Comparison of ENCODE assay signal across 14 cellular contexts in genomic region chr5:10507575-10508024, GRCh38. TPM values are rescaled to one million over a fixed set of nuclear protein-coding genes. Genes with fewer than 3 reads are reported as not detected.
DNase-seq lines count a peak whose midpoint lies in the region; TF ChIP-seq lines count a peak whose summit lies in the region.
"Had no signal": no experiment of that assay in that cellular context is flagged by ENCODE, and none has a peak within 500 bp of the region (broad histone marks: within the 10 kb centered on the region; RNA-seq: fewer than 3 reads in every experiment).

No MANE protein-coding gene starts in this region.

- peaks cover 35% of the 10 kb centered on the region for H3K4me1 Mint-ChIP-seq in nephron

- peak; percentile 80 for DNase-seq in ELR (ENCODE audit: low read depth)
- peak; percentile 99 for DNase-seq in M059J (ENCODE audit: low read depth)
- peak; percentile 93 for DNase-seq in WERI-Rb-1
- DNase-seq in Kasumi-1 (lab: John Stamatoyannopoulos, UW), result no peak
- DNase-seq in ureter (ENCODE audit: low spot score), result no peak
- no peak for DNase-seq in GF-D8 (lab: John Stamatoyannopoulos, UW)
- no peak for DNase-seq in NCI-H1092 (lab: John Stamatoyannopoulos, UW)
- DNase-seq: activated T-cell treated with anti-CD3 and anti-CD28 coated beads, Interleukin-2, amount 50 U/mL, for 1 hour; gastrocnemius medialis; NCI-H446 treated with DMSO at 0.1 percent for 48 hours; retina had no signal

- no peaks in the 10 kb centered on the region for H3K27me3 ChIP-seq in WERI-Rb-1 (ENCODE audit: insufficient read depth, low read depth, severe bottlenecking)
- H3K27me3 ChIP-seq: gastrocnemius medialis had no signal

- TF ChIP-seq CTCF in WERI-Rb-1 (IDR thresholded peaks at IDR 0.05; ENCODE audit: low read depth, low read length) (no peak), nephron (IDR thresholded peaks at IDR 0.05; ENCODE audit: unreplicated experiment in 3 of 3) (no peak)

- H3K36me3 Mint-ChIP-seq in nephron (ENCODE audit: low read depth), result no peaks in the 10 kb centered on the region

- peaks cover 4% of the 10 kb centered on the region for H3K9me3 ChIP-seq in WERI-Rb-1 (ENCODE audit: severe bottlenecking)
- H3K9me3 ChIP-seq: gastrocnemius medialis had no signal

- peak overlapping the region in 2 of 3 experiments; percentile 7 to 30 for H3K27ac Mint-ChIP-seq in nephron

- H3K27ac ChIP-seq in WERI-Rb-1, result peak overlapping the region; percentile 96
- H3K27ac ChIP-seq: C4-2B, gastrocnemius medialis, SK-N-MC had no signal

- no peaks in the 10 kb centered on the region for H3K36me3 ChIP-seq in WERI-Rb-1
- H3K36me3 ChIP-seq: gastrocnemius medialis had no signal

- H3K27me3 Mint-ChIP-seq in nephron (ENCODE audit: low read depth), result peaks cover 13% of the 10 kb centered on the region

- H3K4me3 Mint-ChIP-seq in nephron, result no peak overlapping the region

- no peaks in the 10 kb centered on the region for H3K9me3 Mint-ChIP-seq in nephron

- no peak overlapping the region for H3K4me3 ChIP-seq in WERI-Rb-1 (ENCODE audit: low read depth, low read length)
- H3K4me3 ChIP-seq: gastrocnemius medialis, SK-N-MC had no signal

RNA-seq across cellular contexts. Expression of gene ANKRD33B, which starts 56.3 kb away (rescaled TPM):
- total RNA-seq in M059J (2014; rRNA removed; shearing (Covaris generic)), result 0.49 and 1.9 TPM in 2 replicates
- 3.3 TPM for total RNA-seq in ureter

Comparison
In these comparisons a context has a peak if more than half of its experiments do, and no peak if none do; other contexts are left out.
1. DNase-seq: peak in ELR (single experiment), M059J (single experiment) and WERI-Rb-1 (single experiment); none in Kasumi-1 (0 of 2), ureter (single experiment), GF-D8 (single experiment) and NCI-H1092 (single experiment).